ENCODE assay signal across 7 cellular contexts in the genomic region with DNA sequence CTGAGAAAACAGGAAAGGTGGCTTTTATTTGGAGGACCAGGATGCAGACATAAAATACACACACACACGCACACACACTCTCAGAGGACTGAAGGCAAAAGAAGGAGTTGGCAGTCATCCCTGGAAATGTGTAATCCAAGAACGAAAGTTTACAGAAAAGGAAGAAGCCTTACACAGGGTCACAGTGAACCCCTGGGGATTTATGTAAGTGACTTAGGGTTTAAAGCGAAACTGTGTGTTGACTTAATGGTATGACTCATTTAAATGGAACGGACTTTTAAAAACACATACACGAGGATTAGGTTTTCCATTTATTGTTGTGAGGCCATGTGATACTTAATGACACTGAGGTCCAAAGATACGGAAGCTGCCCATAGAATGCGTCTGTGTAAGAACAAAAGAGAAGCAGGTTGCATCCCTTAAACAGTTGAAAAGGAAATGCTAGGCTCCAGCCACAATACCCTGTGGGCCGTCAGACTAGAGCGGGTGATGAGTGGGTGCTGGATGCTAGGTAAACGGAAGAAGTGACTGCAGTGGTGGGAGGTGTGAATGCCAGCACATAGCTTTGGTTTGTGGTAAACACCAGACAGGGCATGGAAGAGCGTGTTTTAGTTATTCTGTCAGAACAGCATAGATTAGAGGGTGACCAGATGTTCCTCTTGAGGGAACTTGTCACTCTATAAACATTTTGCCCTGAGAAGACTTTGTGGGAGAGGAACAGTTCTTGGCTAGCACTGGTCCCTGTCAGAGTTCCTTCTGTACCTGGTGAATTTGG. TPM values are rescaled to one million over a fixed set of nuclear protein-coding genes. Genes with fewer than 3 reads are reported as not detected.
DNase-seq lines count a peak whose midpoint lies in the region; ATAC-seq and TF ChIP-seq lines count a peak whose summit lies in the region.

No MANE protein-coding gene starts in this region.

- no peaks in the 10 kb centered on the region for H3K27me3 ChIP-seq in sigmoid colon

- no peaks in the 10 kb centered on the region for H3K36me3 Mint-ChIP-seq in activated T-cell treated with anti-CD3 and anti-CD28 coated beads, Interleukin-2, amount 50 U/mL, for 24 hours (ENCODE audit: low read depth)

- peaks cover 35% of the 10 kb centered on the region for H3K4me1 Mint-ChIP-seq in activated T-cell treated with anti-CD3 and anti-CD28 coated beads, Interleukin-2, amount 50 U/mL, for 24 hours (ENCODE audit: low read depth)

- WGBS in sigmoid colon, 2 donors, result 16 to 26% methylated on average over 11 of the region's 11 CpGs

- peak overlapping the region; percentile 66 to 85 (median 78) for H3K27ac ChIP-seq in sigmoid colon

- H3K4me3 Mint-ChIP-seq in activated T-cell treated with anti-CD3 and anti-CD28 coated beads, Interleukin-2, amount 50 U/mL, for 24 hours, result peak overlapping the region; percentile 30

- no peak for TF ChIP-seq CTCF in foreskin fibroblast (IDR thresholded peaks at IDR 0.05; ENCODE audit: low read depth, low read length)
- TF ChIP-seq CTCF in sigmoid colon (IDR thresholded peaks at IDR 0.05), result no peak

- H3K4me1 ChIP-seq in sigmoid colon, result peaks cover 0 to 20% (median 15%) of the 10 kb centered on the region in 4 donors

- no peaks in the 10 kb centered on the region for H3K9me3 ChIP-seq in sigmoid colon

- no peaks in the 10 kb centered on the region for H3K36me3 ChIP-seq in sigmoid colon

- intact Hi-C loops in sigmoid colon (cut with DNase I), result no loop called here

- no peaks in the 10 kb centered on the region for H3K9me3 Mint-ChIP-seq in activated T-cell treated with anti-CD3 and anti-CD28 coated beads, Interleukin-2, amount 50 U/mL, for 24 hours

- H3K27me3 Mint-ChIP-seq in activated T-cell treated with anti-CD3 and anti-CD28 coated beads, Interleukin-2, amount 50 U/mL, for 24 hours, result peaks cover 60% of the 10 kb centered on the region

- TF ChIP-seq POLR2A in sigmoid colon (IDR thresholded peaks at IDR 0.05), result no peak

- H3K27ac Mint-ChIP-seq in activated T-cell treated with anti-CD3 and anti-CD28 coated beads, Interleukin-2, amount 50 U/mL, for 24 hours, result peak overlapping the region; percentile 89

- H3K4me3 ChIP-seq in foreskin fibroblast (ENCODE audit: low read depth in 1 of 2, low read length in 2 of 2) (no peak overlapping the region), sigmoid colon (peak overlapping the region in 3 of 4 donors; percentile 3 to 17 (median 10))

- no peak for TF ChIP-seq EP300 in sigmoid colon (IDR thresholded peaks at IDR 0.05)

- DNase-seq in NCI-H345 treated with DMSO at 0.1 percent for 48 hours (lab: John Stamatoyannopoulos, UW; ENCODE audit: unreplicated experiment) (peak; percentile 57), foreskin fibroblast (peak; percentile 98), sigmoid colon (no peak), Kasumi-1 (lab: John Stamatoyannopoulos, UW) (no peak)
- peak; percentile 75 for DNase-seq in activated T-cell treated with anti-CD3 and anti-CD28 coated beads, Interleukin-2, amount 50 U/mL, for 24 hours

- ATAC-seq in GM18858 (IDR thresholded peaks at IDR 0.05; ENCODE audit: unreplicated experiment) (peak; percentile 97), HG02970 (IDR thresholded peaks at IDR 0.05; ENCODE audit: low FRiP score, unreplicated experiment) (peak; percentile 84)

RNA-seq across cellular contexts. Expression of a gene that starts 21.6 kb away (rescaled TPM):
- 10 to 100 TPM in 2 of 4 donors, 1 to 10 TPM in 2; 6.7 to 14.2 (median 9.7) TPM for total RNA-seq in sigmoid colon
- polyA plus RNA-seq in sigmoid colon, result 10 to 100 TPM; 33.6 to 49.7 (median 40.8) TPM

RNA-seq across cellular contexts. Expression of a gene that starts 38.6 kb away (rescaled TPM):
- total RNA-seq in sigmoid colon, result 10 to 100 TPM in 3 of 4 donors, 1 to 10 TPM in 1; 8.9 to 31.1 (median 19.4) TPM
- 10 to 100 TPM; 13.2 to 24.0 (median 13.4) TPM for polyA plus RNA-seq in sigmoid colon

Comparison
In these comparisons a context has a peak if more than half of its experiments do, and no peak if none do; other contexts are left out.
1. DNase-seq: peak in NCI-H345 treated with DMSO at 0.1 percent for 48 hours (single experiment), activated T-cell treated with anti-CD3 and anti-CD28 coated beads, Interleukin-2, amount 50 U/mL, for 24 hours (single experiment) and foreskin fibroblast (2 of 2); none in sigmoid colon (single experiment) and Kasumi-1 (0 of 2).
2. H3K4me3 ChIP-seq: peak in sigmoid colon (3 of 4); none in foreskin fibroblast (0 of 2).